In genomic region chr2:109915830-109916229, GRCh38 we compare ENCODE assay signal across 3 cellular contexts. TPM values are rescaled to one million over a fixed set of nuclear protein-coding genes. Genes with fewer than 3 reads are reported as not detected.
"Had no signal": no experiment of that assay in that cellular context is flagged by ENCODE, and none has a peak within 500 bp of the region (broad histone marks: within the 10 kb centered on the region; RNA-seq: fewer than 3 reads in every experiment).

No MANE protein-coding gene starts in this region.

RNA-seq across cellular contexts. Expression of gene LIMS3, which starts 17.3 kb away (rescaled TPM):
- total RNA-seq: H4, H7 had no signal
- polyA plus RNA-seq: H1 had no signal
